In genomic region chr12:93684716-93685115, GRCh38 we compare ENCODE assay signal across 20 cellular contexts. TPM values are rescaled to one million over a fixed set of nuclear protein-coding genes. Genes with fewer than 3 reads are reported as not detected.
DNase-seq lines count a peak whose midpoint lies in the region; ATAC-seq and TF ChIP-seq lines count a peak whose summit lies in the region.
"Had no signal": no experiment of that assay in that cellular context is flagged by ENCODE, and none has a peak within 500 bp of the region (broad histone marks: within the 10 kb centered on the region; RNA-seq: fewer than 3 reads in every experiment).

No MANE protein-coding gene starts in this region.

- no peaks in the 10 kb centered on the region for H3K9me3 Mint-ChIP-seq in activated CD8-positive, alpha-beta T cell treated with anti-CD3 and anti-CD28 coated beads, Interleukin-2, amount 10 ng/mL, durations not matched to agents 7 days and 5 days (ENCODE audit: insufficient read depth)
- H3K9me3 Mint-ChIP-seq: activated T-cell treated with anti-CD3 and anti-CD28 coated beads, Interleukin-2, amount 50 U/mL, for 24 hours; stimulated activated naive B cell treated with anti-CD40 and anti-IgM and Interleukin-4, amounts not matched to agents 10 μg/mL and 1 μg/mL and 100 μg/mL, for 72 hours had no signal

- H3K36me3 Mint-ChIP-seq in activated CD8-positive, alpha-beta T cell treated with anti-CD3 and anti-CD28 coated beads, Interleukin-2, amount 10 ng/mL, durations not matched to agents 7 days and 5 days (ENCODE audit: low read depth), result peaks cover 2% of the 10 kb centered on the region

- no peak for ATAC-seq in left cardiac atrium
- peak; percentile 61 for ATAC-seq in activated CD8-positive, alpha-beta T cell treated with anti-CD3 and anti-CD28 coated beads, Interleukin-2, amount 10 ng/mL, durations not matched to agents 7 days and 5 days
- no peak for ATAC-seq in HG03025 (IDR thresholded peaks at IDR 0.05; ENCODE audit: low FRiP score, unreplicated experiment)
- ATAC-seq: left lung; mucosa of descending colon; Right ventricle myocardium inferior; stimulated activated naive B cell treated with anti-CD40 and anti-IgM and Interleukin-4, amounts not matched to agents 10 μg/mL and 1 μg/mL and 100 μg/mL, for 72 hours had no signal

- H3K4me3 Mint-ChIP-seq in activated CD8-positive, alpha-beta T cell treated with anti-CD3 and anti-CD28 coated beads, Interleukin-2, amount 10 ng/mL, durations not matched to agents 7 days and 5 days, result no peak overlapping the region
- H3K4me3 Mint-ChIP-seq: activated T-cell treated with anti-CD3 and anti-CD28 coated beads, Interleukin-2, amount 50 U/mL, for 24 hours; stimulated activated naive B cell treated with anti-CD40 and anti-IgM and Interleukin-4, amounts not matched to agents 10 μg/mL and 1 μg/mL and 100 μg/mL, for 72 hours had no signal

- TF ChIP-seq CTCF in right atrium auricular region (IDR thresholded peaks at IDR 0.05) (no peak), fibroblast of the aortic adventitia (IDR thresholded peaks at IDR 0.05; ENCODE audit: insufficient read depth, low read length) (no peak), uterus (IDR thresholded peaks at IDR 0.05) (no peak)

- H3K4me3 ChIP-seq in right atrium auricular region, result no peak overlapping the region
- no peak overlapping the region for H3K4me3 ChIP-seq in fibroblast of the aortic adventitia (ENCODE audit: low read depth, low read length)
- no peak overlapping the region for H3K4me3 ChIP-seq in uterus
- H3K4me3 ChIP-seq: left lung, mucosa of descending colon, transverse colon had no signal

- H3K27me3 ChIP-seq in right atrium auricular region (no peaks in the 10 kb centered on the region), uterus (no peaks in the 10 kb centered on the region)
- H3K27me3 ChIP-seq: breast epithelium, left lung, transverse colon had no signal

- no peaks in the 10 kb centered on the region for H3K27me3 Mint-ChIP-seq in activated CD8-positive, alpha-beta T cell treated with anti-CD3 and anti-CD28 coated beads, Interleukin-2, amount 10 ng/mL, durations not matched to agents 7 days and 5 days (ENCODE audit: low read depth)
- H3K27me3 Mint-ChIP-seq: activated T-cell treated with anti-CD3 and anti-CD28 coated beads, Interleukin-2, amount 50 U/mL, for 24 hours; stimulated activated naive B cell treated with anti-CD40 and anti-IgM and Interleukin-4, amounts not matched to agents 10 μg/mL and 1 μg/mL and 100 μg/mL, for 72 hours had no signal

- TF ChIP-seq POLR2A in uterus (IDR thresholded peaks at IDR 0.05), result no peak

- no peaks in the 10 kb centered on the region for H3K36me3 ChIP-seq in right atrium auricular region
- H3K36me3 ChIP-seq in uterus, result no peaks in the 10 kb centered on the region
- H3K36me3 ChIP-seq: breast epithelium, left lung, transverse colon had no signal

- intact Hi-C loops in left cardiac atrium (cut with DNase I), result no loop called here
- intact Hi-C loops in uterus (cut with DNase I; ENCODE audit: low total_unique reads), result loop anchor here (10.0 kb wide), 1 partner anchor 60 kb away; no protein-coding TSS in a partner anchor

- no peak for DNase-seq in right atrium auricular region (ENCODE audit: low spot score)
- DNase-seq in left cardiac atrium, result no peak
- peak; percentile 28 for DNase-seq in activated CD8-positive, alpha-beta T cell treated with anti-CD3 and anti-CD28 coated beads, Interleukin-2, amount 10 ng/mL, durations not matched to agents 7 days and 5 days
- peak; percentile 42 for DNase-seq in fibroblast of the aortic adventitia (ENCODE audit: low read depth)
- DNase-seq in uterus, result no peak
- DNase-seq in cerebellar cortex (ENCODE audit: low spot score), result no peak
- DNase-seq in hypothalamus (lab: John Stamatoyannopoulos, UW), result no peak
- DNase-seq: activated T-cell treated with anti-CD3 and anti-CD28 coated beads, Interleukin-2, amount 50 U/mL, for 24 hours; AML-193; COR-L47; EL; left lung; mucosa of descending colon; NCI-H1105 treated with DMSO at 0.1 percent for 48 hours; NCI-H510A; stimulated activated naive B cell treated with anti-CD40 and anti-IgM and Interleukin-4, amounts not matched to agents 10 μg/mL and 1 μg/mL and 100 μg/mL, for 72 hours; transverse colon had no signal

- POLR2A ChIA-PET in activated CD8-positive, alpha-beta T cell treated with anti-CD3 and anti-CD28 coated beads, Interleukin-2, amount 10 ng/mL, durations not matched to agents 7 days and 5 days (lab: Charles Lee), result no interaction called here

- H3K27ac ChIP-seq in right atrium auricular region (peak overlapping the region; percentile 90 to 97), uterus (peak overlapping the region; percentile 98 to 99)
- H3K27ac ChIP-seq: breast epithelium, left lung, transverse colon had no signal

- CTCF ChIA-PET in activated CD8-positive, alpha-beta T cell treated with anti-CD3 and anti-CD28 coated beads, Interleukin-2, amount 10 ng/mL, durations not matched to agents 7 days and 5 days (lab: Charles Lee), result interaction anchor here (1.0 kb wide), 1 partner anchor 417 kb away, joined by 3 read pairs; no protein-coding TSS in a partner anchor

- H3K27ac Mint-ChIP-seq in activated CD8-positive, alpha-beta T cell treated with anti-CD3 and anti-CD28 coated beads, Interleukin-2, amount 10 ng/mL, durations not matched to agents 7 days and 5 days, result no peak overlapping the region
- H3K27ac Mint-ChIP-seq: activated T-cell treated with anti-CD3 and anti-CD28 coated beads, Interleukin-2, amount 50 U/mL, for 24 hours; stimulated activated naive B cell treated with anti-CD40 and anti-IgM and Interleukin-4, amounts not matched to agents 10 μg/mL and 1 μg/mL and 100 μg/mL, for 72 hours had no signal

- H3K4me1 Mint-ChIP-seq in activated CD8-positive, alpha-beta T cell treated with anti-CD3 and anti-CD28 coated beads, Interleukin-2, amount 10 ng/mL, durations not matched to agents 7 days and 5 days (ENCODE audit: low read depth), result peaks cover 30% of the 10 kb centered on the region

- H3K4me1 ChIP-seq in right atrium auricular region (peaks cover 0 to 54% of the 10 kb centered on the region in 2 donors), uterus (peaks cover 5 to 17% of the 10 kb centered on the region in 2 donors)
- H3K4me1 ChIP-seq: breast epithelium had no signal

- H3K9me3 ChIP-seq in right atrium auricular region, result no peaks in the 10 kb centered on the region
- no peaks in the 10 kb centered on the region for H3K9me3 ChIP-seq in uterus
- H3K9me3 ChIP-seq: breast epithelium, left lung, mucosa of descending colon, transverse colon had no signal

RNA-seq across cellular contexts. Expression of gene CRADD, which starts 7.5 kb away (rescaled TPM):
- total RNA-seq in right atrium auricular region, result 10 to 100 TPM; 56.1 to 94.8 TPM
- total RNA-seq in left cardiac atrium, result 10 to 100 TPM; 33.8 to 33.9 TPM
- total RNA-seq in activated CD8-positive, alpha-beta T cell treated with anti-CD3 and anti-CD28 coated beads, Interleukin-2, amount 10 ng/mL, durations not matched to agents 7 days and 5 days, result 10 to 100 TPM; 10.8 to 14.6 TPM
- 12.4 and 12.9 TPM in 2 replicates for total RNA-seq in fibroblast of the aortic adventitia (ENCODE audit: low replicate concordance)
- 100 to 1,000 TPM in 1 of 4 donors, 10 to 100 TPM in 3; 26.4 to 105 (median 49.2) TPM for total RNA-seq in uterus

Comparison
In these comparisons a context has a peak if more than half of its experiments do, and no peak if none do; other contexts are left out.
1. DNase-seq: peak in activated CD8-positive, alpha-beta T cell treated with anti-CD3 and anti-CD28 coated beads, Interleukin-2, amount 10 ng/mL, durations not matched to agents 7 days and 5 days (single experiment) and fibroblast of the aortic adventitia (single experiment); none in right atrium auricular region (single experiment), left cardiac atrium (single experiment), uterus (0 of 2), cerebellar cortex (single experiment) and hypothalamus (0 of 51).